1 cellular context compared by ENCODE assay signal in the genomic region with DNA sequence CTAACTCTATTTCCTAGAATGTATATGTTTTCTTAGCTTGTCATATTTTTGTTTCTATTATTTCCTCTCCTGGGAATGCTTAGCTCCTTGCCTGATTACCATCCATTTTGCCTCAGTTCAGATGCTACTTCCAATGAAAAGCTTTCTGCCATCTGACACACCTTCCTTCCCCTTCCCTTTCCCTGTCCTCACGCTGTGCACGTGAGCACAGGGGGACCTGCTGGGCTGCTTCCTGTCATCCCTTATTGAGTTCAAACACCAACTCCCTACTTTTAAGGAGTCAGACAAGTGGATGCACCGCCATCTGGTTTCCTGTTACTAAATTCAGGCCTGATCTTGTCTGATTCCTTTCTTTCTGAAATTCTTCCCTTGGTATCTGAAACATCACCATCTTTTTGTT.
TF ChIP-seq lines count a peak whose summit lies in the region.

No MANE protein-coding gene starts in this region.

TF ChIP-seq in GM23338, 12 proteins besides CTCF, POLR2A, EP300 and RAD21 (continued from another document):
- TF ChIP-seq, protein P1, sequence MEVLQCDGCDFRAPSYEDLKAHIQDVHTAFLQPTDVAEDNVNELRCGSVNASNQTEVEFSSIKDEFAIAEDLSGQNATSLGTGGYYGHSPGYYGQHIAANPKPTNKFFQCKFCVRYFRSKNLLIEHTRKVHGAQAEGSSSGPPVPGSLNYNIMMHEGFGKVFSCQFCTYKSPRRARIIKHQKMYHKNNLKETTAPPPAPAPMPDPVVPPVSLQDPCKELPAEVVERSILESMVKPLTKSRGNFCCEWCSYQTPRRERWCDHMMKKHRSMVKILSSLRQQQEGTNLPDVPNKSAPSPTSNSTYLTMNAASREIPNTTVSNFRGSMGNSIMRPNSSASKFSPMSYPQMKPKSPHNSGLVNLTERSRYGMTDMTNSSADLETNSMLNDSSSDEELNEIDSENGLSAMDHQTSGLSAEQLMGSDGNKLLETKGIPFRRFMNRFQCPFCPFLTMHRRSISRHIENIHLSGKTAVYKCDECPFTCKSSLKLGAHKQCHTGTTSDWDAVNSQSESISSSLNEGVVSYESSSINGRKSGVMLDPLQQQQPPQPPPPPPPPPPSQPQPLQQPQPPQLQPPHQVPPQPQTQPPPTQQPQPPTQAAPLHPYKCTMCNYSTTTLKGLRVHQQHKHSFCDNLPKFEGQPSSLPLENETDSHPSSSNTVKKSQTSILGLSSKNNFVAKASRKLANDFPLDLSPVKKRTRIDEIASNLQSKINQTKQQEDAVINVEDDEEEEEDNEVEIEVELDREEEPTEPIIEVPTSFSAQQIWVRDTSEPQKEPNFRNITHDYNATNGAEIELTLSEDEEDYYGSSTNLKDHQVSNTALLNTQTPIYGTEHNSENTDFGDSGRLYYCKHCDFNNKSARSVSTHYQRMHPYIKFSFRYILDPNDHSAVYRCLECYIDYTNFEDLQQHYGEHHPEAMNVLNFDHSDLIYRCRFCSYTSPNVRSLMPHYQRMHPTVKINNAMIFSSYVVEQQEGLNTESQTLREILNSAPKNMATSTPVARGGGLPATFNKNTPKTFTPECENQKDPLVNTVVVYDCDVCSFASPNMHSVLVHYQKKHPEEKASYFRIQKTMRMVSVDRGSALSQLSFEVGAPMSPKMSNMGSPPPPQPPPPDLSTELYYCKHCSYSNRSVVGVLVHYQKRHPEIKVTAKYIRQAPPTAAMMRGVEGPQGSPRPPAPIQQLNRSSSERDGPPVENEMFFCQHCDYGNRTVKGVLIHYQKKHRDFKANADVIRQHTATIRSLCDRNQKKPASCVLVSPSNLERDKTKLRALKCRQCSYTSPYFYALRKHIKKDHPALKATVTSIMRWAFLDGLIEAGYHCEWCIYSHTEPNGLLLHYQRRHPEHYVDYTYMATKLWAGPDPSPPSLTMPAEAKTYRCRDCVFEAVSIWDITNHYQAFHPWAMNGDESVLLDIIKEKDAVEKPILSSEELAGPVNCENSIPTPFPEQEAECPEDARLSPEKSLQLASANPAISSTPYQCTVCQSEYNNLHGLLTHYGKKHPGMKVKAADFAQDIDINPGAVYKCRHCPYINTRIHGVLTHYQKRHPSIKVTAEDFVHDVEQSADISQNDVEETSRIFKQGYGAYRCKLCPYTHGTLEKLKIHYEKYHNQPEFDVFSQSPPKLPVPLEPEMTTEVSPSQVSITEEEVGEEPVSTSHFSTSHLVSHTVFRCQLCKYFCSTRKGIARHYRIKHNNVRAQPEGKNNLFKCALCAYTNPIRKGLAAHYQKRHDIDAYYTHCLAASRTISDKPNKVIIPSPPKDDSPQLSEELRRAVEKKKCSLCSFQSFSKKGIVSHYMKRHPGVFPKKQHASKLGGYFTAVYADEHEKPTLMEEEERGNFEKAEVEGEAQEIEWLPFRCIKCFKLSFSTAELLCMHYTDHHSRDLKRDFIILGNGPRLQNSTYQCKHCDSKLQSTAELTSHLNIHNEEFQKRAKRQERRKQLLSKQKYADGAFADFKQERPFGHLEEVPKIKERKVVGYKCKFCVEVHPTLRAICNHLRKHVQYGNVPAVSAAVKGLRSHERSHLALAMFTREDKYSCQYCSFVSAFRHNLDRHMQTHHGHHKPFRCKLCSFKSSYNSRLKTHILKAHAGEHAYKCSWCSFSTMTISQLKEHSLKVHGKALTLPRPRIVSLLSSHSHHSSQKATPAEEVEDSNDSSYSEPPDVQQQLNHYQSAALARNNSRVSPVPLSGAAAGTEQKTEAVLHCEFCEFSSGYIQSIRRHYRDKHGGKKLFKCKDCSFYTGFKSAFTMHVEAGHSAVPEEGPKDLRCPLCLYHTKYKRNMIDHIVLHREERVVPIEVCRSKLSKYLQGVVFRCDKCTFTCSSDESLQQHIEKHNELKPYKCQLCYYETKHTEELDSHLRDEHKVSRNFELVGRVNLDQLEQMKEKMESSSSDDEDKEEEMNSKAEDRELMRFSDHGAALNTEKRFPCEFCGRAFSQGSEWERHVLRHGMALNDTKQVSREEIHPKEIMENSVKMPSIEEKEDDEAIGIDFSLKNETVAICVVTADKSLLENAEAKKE (CRISPR knock-in tag; IDR thresholded peaks at IDR 0.05): no peak
- no peak for TF ChIP-seq EZH2phosphoT487 (IDR thresholded peaks at IDR 0.05; ENCODE audit: unreplicated experiment)
- TF ChIP-seq, protein P2, sequence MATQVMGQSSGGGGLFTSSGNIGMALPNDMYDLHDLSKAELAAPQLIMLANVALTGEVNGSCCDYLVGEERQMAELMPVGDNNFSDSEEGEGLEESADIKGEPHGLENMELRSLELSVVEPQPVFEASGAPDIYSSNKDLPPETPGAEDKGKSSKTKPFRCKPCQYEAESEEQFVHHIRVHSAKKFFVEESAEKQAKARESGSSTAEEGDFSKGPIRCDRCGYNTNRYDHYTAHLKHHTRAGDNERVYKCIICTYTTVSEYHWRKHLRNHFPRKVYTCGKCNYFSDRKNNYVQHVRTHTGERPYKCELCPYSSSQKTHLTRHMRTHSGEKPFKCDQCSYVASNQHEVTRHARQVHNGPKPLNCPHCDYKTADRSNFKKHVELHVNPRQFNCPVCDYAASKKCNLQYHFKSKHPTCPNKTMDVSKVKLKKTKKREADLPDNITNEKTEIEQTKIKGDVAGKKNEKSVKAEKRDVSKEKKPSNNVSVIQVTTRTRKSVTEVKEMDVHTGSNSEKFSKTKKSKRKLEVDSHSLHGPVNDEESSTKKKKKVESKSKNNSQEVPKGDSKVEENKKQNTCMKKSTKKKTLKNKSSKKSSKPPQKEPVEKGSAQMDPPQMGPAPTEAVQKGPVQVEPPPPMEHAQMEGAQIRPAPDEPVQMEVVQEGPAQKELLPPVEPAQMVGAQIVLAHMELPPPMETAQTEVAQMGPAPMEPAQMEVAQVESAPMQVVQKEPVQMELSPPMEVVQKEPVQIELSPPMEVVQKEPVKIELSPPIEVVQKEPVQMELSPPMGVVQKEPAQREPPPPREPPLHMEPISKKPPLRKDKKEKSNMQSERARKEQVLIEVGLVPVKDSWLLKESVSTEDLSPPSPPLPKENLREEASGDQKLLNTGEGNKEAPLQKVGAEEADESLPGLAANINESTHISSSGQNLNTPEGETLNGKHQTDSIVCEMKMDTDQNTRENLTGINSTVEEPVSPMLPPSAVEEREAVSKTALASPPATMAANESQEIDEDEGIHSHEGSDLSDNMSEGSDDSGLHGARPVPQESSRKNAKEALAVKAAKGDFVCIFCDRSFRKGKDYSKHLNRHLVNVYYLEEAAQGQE (IDR thresholded peaks at IDR 0.05; ENCODE audit: unreplicated experiment): no peak
- TF ChIP-seq JUNB (IDR thresholded peaks at IDR 0.05; ENCODE audit: unreplicated experiment): no peak
- no peak for TF ChIP-seq CREB1 (CRISPR knock-in tag; IDR thresholded peaks at IDR 0.05; ENCODE audit: low read depth)
- no peak for TF ChIP-seq POLR2AphosphoS5 (IDR thresholded peaks at IDR 0.05; ENCODE audit: low read depth)
- TF ChIP-seq ZNF114 (CRISPR knock-in tag; IDR thresholded peaks at IDR 0.05): no peak
